ENCODE assay signal across 8 cellular contexts in the genomic region with DNA sequence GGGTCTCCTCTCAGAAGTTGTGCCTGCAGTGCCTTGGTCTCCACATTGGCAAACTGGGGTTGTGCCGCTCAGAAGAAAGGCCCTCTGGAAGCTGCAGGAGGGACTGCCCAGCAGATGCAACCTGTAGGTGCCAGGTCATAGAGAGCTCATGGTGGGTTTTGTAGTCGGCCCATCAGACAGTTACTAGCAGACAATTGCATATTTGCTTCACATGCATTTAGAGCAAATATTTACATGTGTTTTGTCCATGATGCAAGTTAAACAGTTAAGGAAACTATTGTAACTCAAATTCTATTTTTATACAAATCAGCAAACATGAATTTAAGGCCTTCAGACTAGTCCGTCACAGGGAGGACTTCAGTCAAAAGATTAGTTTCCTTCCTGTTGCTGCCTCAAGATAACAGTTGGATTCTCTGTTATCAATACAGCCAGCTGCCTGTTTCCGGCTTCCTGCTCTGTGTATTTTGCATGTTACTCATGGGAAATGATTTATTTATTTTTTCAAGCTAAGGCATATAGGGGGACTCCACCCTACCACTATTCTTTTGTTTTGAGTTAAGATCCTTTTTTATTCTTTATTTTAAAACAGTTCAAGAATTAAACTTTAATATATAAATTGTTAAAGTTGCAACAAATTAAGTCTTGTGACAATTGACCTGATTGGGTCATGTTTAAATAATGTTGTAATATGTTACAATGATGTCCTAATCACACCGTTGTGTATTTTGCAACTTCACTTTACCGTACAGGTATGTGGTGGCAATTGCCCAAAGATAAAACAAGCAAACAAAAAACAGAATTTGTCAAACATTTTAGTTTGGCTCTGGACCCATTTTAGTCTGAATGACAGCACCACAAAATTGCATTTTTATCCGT.
DNase-seq lines count a peak whose midpoint lies in the region; ATAC-seq and FAIRE-seq lines count a peak whose summit lies in the region.

No MANE protein-coding gene starts in this region.

- FAIRE-seq in colon (lab: Jason Lieb, UNC), result peak; percentile 84

- peaks cover 54 to 96% (median 92%) of the 10 kb centered on the region in 4 donors for H3K4me1 Mint-ChIP-seq in naive thymus-derived CD8-positive, alpha-beta T cell

- no peaks in the 10 kb centered on the region for H3K36me3 Mint-ChIP-seq in naive thymus-derived CD8-positive, alpha-beta T cell

- H3K27me3 Mint-ChIP-seq in naive thymus-derived CD8-positive, alpha-beta T cell, result no peaks in the 10 kb centered on the region

- peak overlapping the region; percentile 53 to 86 (median 74) for H3K4me3 Mint-ChIP-seq in naive thymus-derived CD8-positive, alpha-beta T cell

- no peaks in the 10 kb centered on the region for H3K9me3 Mint-ChIP-seq in naive thymus-derived CD8-positive, alpha-beta T cell

- H3K4me3 ChIP-seq in Jurkat, Clone E6-1 (ENCODE audit: low read length), result peak overlapping the region; percentile 51

- POLR2A ChIA-PET in naive thymus-derived CD8-positive, alpha-beta T cell (lab: Charles Lee), result interaction anchor here (0.7 to 3.6 kb wide), 9 partner anchors 9 to 67 kb away, joined by 3 to 40 read pairs (median 4); no protein-coding TSS in a partner anchor

- ATAC-seq in Right ventricle myocardium inferior, result peak; percentile 27
- ATAC-seq in naive thymus-derived CD8-positive, alpha-beta T cell, result peak; percentile 62 to 66

- intact Hi-C loops in Right ventricle myocardium inferior (cut with DNase I) (no loop called here), cardiac septum (cut with DNase I) (no loop called here)

- H3K27ac Mint-ChIP-seq in naive thymus-derived CD8-positive, alpha-beta T cell, result peak overlapping the region; percentile 86 to 99 (median 94)

- no peak for DNase-seq in Right ventricle myocardium inferior (ENCODE audit: missing footprints)
- DNase-seq in cardiac septum (ENCODE audit: low spot score), result no peak
- DNase-seq in Jurkat, Clone E6-1 (ENCODE audit: low read depth, low spot score), result peak; percentile 92
- DNase-seq in naive thymus-derived CD8-positive, alpha-beta T cell, result peak in 6 of 10 donors; percentile 33 to 58 (median 45)
- no peak for DNase-seq in HPDE6-E6E7 (ENCODE audit: extremely low spot score)
- DNase-seq in NCI-H187 (lab: John Stamatoyannopoulos, UW), result no peak
- DNase-seq in NCI-H1105 (lab: John Stamatoyannopoulos, UW), result no peak

Comparison
In these comparisons a context has a peak if more than half of its experiments do, and no peak if none do; other contexts are left out.
1. DNase-seq: peak in Jurkat, Clone E6-1 (single experiment) and naive thymus-derived CD8-positive, alpha-beta T cell (6 of 10); none in Right ventricle myocardium inferior (single experiment), cardiac septum (single experiment), HPDE6-E6E7 (single experiment), NCI-H187 (0 of 2) and NCI-H1105 (single experiment).